In genomic region chr2:74179063-74179865, GRCh38 we compare ENCODE assay signal across 8 cellular contexts. TPM values are rescaled to one million over a fixed set of nuclear protein-coding genes. Genes with fewer than 3 reads are reported as not detected.
DNase-seq lines count a peak whose midpoint lies in the region; ATAC-seq and TF ChIP-seq lines count a peak whose summit lies in the region.

No MANE protein-coding gene starts in this region.

- intact Hi-C loops in activated naive CD4-positive, alpha-beta T cell treated with anti-CD3 and anti-CD28 coated beads for 36 hours (cut with micrococcal nuclease), result loop anchor here (2.0 kb wide), 1 partner anchor 276 kb away; the partner anchor contains the start of gene INO80B

- peak; percentile 14 for ATAC-seq in HG03460 (IDR thresholded peaks at IDR 0.05; ENCODE audit: unreplicated experiment)
- peak; percentile 18 for ATAC-seq in memory B cell (ENCODE audit: low read depth)

- peak; percentile 9 for DNase-seq in activated naive CD4-positive, alpha-beta T cell treated with anti-CD3 and anti-CD28 coated beads for 36 hours
- DNase-seq in activated naive CD4-positive, alpha-beta T cell treated with Interleukin-2 at 50 U/mL for 16 hours, result no peak
- DNase-seq in brain microvascular endothelial cell (no peak), memory B cell (ENCODE audit: low spot score in 2 of 2) (peak in 1 of 2 donors; percentile 32), NCI-H524 (lab: John Stamatoyannopoulos, UW) (no peak), amniotic stem cell (lab: John Stamatoyannopoulos, UW) (no peak)
- DNase-seq in activated effector memory CD4-positive, alpha-beta T cell treated with Interleukin-2 at 50 U/mL for 16 hours, result no peak

- peak; percentile 37 for TF ChIP-seq CTCF in brain microvascular endothelial cell (IDR thresholded peaks at IDR 0.05; ENCODE audit: low read depth, low read length, missing control alignments)

- H3K27me3 Mint-ChIP-seq in activated naive CD4-positive, alpha-beta T cell treated with anti-CD3 and anti-CD28 coated beads for 36 hours (ENCODE audit: low read depth), result no peaks in the 10 kb centered on the region
- H3K27me3 Mint-ChIP-seq in memory B cell, result no peaks in the 10 kb centered on the region

- H3K9me3 Mint-ChIP-seq in activated naive CD4-positive, alpha-beta T cell treated with anti-CD3 and anti-CD28 coated beads for 36 hours, result no peaks in the 10 kb centered on the region
- H3K9me3 Mint-ChIP-seq in memory B cell, result no peaks in the 10 kb centered on the region

- peaks cover 14% of the 10 kb centered on the region for H3K36me3 Mint-ChIP-seq in activated naive CD4-positive, alpha-beta T cell treated with anti-CD3 and anti-CD28 coated beads for 36 hours (ENCODE audit: low read depth)
- H3K36me3 Mint-ChIP-seq in memory B cell, result peaks cover 9% of the 10 kb centered on the region

- CTCF ChIA-PET in activated naive CD4-positive, alpha-beta T cell treated with anti-CD3 and anti-CD28 coated beads for 36 hours (lab: Charles Lee), result interaction anchor here (0.6 to 2.3 kb wide), 35 partner anchors 8 to 1490 kb away, joined by 3 to 17 read pairs (median 4); partner anchors contain the start of genes MTHFD2 and STAMBP

- H3K27me3 ChIP-seq in brain microvascular endothelial cell (replicated peaks), result no peaks in the 10 kb centered on the region

- in situ Hi-C loops in brain microvascular endothelial cell (cut with HindIII; ENCODE audit: low pct_ligation_motif_present, low sequenced_read_pairs), result no loop called here

- H3K27ac Mint-ChIP-seq in activated naive CD4-positive, alpha-beta T cell treated with anti-CD3 and anti-CD28 coated beads for 36 hours, result peak overlapping the region; percentile 86
- peak overlapping the region; percentile 93 for H3K27ac Mint-ChIP-seq in memory B cell

- peak overlapping the region; percentile 84 for H3K4me3 Mint-ChIP-seq in activated naive CD4-positive, alpha-beta T cell treated with anti-CD3 and anti-CD28 coated beads for 36 hours
- H3K4me3 Mint-ChIP-seq in memory B cell, result peak overlapping the region; percentile 86

- peak overlapping the region; percentile 61 for H3K4me3 ChIP-seq in brain microvascular endothelial cell (ENCODE audit: low read depth, low read length)

- peaks cover 43% of the 10 kb centered on the region for H3K4me1 Mint-ChIP-seq in activated naive CD4-positive, alpha-beta T cell treated with anti-CD3 and anti-CD28 coated beads for 36 hours (ENCODE audit: low read depth)
- peaks cover 24% of the 10 kb centered on the region for H3K4me1 Mint-ChIP-seq in memory B cell

- H3K36me3 ChIP-seq in brain microvascular endothelial cell (replicated peaks), result no peaks in the 10 kb centered on the region

- no peak overlapping the region for H3K27ac ChIP-seq in brain microvascular endothelial cell

RNA-seq across cellular contexts. Expression of gene MOB1A, which starts 0.6 kb away (rescaled TPM):
- total RNA-seq in activated naive CD4-positive, alpha-beta T cell treated with anti-CD3 and anti-CD28 coated beads for 36 hours, result 100 to 1,000 TPM; 129 to 131 TPM

RNA-seq across cellular contexts. Expression of gene MTHFD2, which starts 19.2 kb away (rescaled TPM):
- total RNA-seq in activated naive CD4-positive, alpha-beta T cell treated with anti-CD3 and anti-CD28 coated beads for 36 hours, result 100 to 1,000 TPM; 683 to 692 TPM

RNA-seq across cellular contexts. Expression of gene BOLA3, which starts 31.6 kb away (rescaled TPM):
- 100 to 1,000 TPM; 103 to 112 TPM for total RNA-seq in activated naive CD4-positive, alpha-beta T cell treated with anti-CD3 and anti-CD28 coated beads for 36 hours
